ENCODE assay signal across 22 cellular contexts in genomic region chr3:193992062-193992461, GRCh38.
A peak's percentile ranks its signal among the peaks of the same experiment; 100 is the strongest.
DNase-seq lines count a peak whose midpoint lies in the region; TF ChIP-seq lines count a peak whose summit lies in the region.
"Had no signal": no experiment of that assay in that cellular context is flagged by ENCODE, and none has a peak within 500 bp of the region (broad histone marks: within the 10 kb centered on the region; RNA-seq: fewer than 3 reads in every experiment).

No MANE protein-coding gene starts in this region.

- no peaks in the 10 kb centered on the region for H3K27me3 ChIP-seq in Caco-2 (replicated peaks; ENCODE audit: control insufficient read depth, insufficient read depth, low read length)
- H3K27me3 ChIP-seq in esophagus muscularis mucosa = no peaks in the 10 kb centered on the region
- no peaks in the 10 kb centered on the region for H3K27me3 ChIP-seq in smooth muscle cell (ENCODE audit: low read depth)
- H3K27me3 ChIP-seq in adrenal gland = no peaks in the 10 kb centered on the region
- H3K27me3 ChIP-seq: BE2C, BLaER1 had no signal

- H3K4me1 Mint-ChIP-seq in Caco-2 (ENCODE audit: low read depth, unreplicated experiment) = peaks cover 14% of the 10 kb centered on the region
- H3K4me1 Mint-ChIP-seq: CD4-positive, alpha-beta memory T cell; CD4-positive, CD25-positive, alpha-beta regulatory T cell; CD8-positive, alpha-beta memory T cell had no signal

- WGBS in esophagus muscularis mucosa = 78% methylated on average over 6 of the region's 6 CpGs
- WGBS in smooth muscle cell (ENCODE audit: low lambda C conversion rate) = 63% methylated on average over 6 of the region's 6 CpGs
- WGBS in adrenal gland, 4 donors = 81 to 86% (median 84%) methylated on average over 3 to 6 of the region's 6 CpGs

- no peak overlapping the region for H3K4me3 Mint-ChIP-seq in Caco-2 (ENCODE audit: unreplicated experiment)
- H3K4me3 Mint-ChIP-seq: CD14-positive monocyte; CD4-positive, alpha-beta memory T cell; CD4-positive, CD25-positive, alpha-beta regulatory T cell; CD8-positive, alpha-beta memory T cell had no signal

- H3K27ac Mint-ChIP-seq in Caco-2 (ENCODE audit: unreplicated experiment) = peak overlapping the region; percentile 71
- H3K27ac Mint-ChIP-seq: CD4-positive, alpha-beta memory T cell; CD4-positive, CD25-positive, alpha-beta regulatory T cell; CD8-positive, alpha-beta memory T cell had no signal

- intact Hi-C loops in Caco-2 (cut with micrococcal nuclease; ENCODE audit: unreplicated experiment) (no loop called here), esophagus muscularis mucosa (cut with DNase I) (no loop called here), adrenal gland (cut with DNase I) (loop anchor here in 1 of 2 donors (10.0 kb wide), 1 partner anchor 333 kb away; no protein-coding TSS in a partner anchor)

- peak overlapping the region; percentile 53 for H2AFZ ChIP-seq in smooth muscle cell (ENCODE audit: low read depth)

- TF ChIP-seq CTCF in Caco-2 (IDR thresholded peaks at IDR 0.05; ENCODE audit: insufficient read depth in 1 of 2, low read depth in 1 of 2, low read length in 1 of 2, severe bottlenecking in 1 of 2, unreplicated experiment in 1 of 2) (no peak), esophagus muscularis mucosa (IDR thresholded peaks at IDR 0.05) (no peak), smooth muscle cell (IDR thresholded peaks at IDR 0.05; ENCODE audit: borderline replicate concordance, insufficient read depth, poor library complexity, severe bottlenecking) (no peak), adrenal gland (IDR thresholded peaks at IDR 0.05) (no peak)

- H3K9me3 ChIP-seq in Caco-2 (no peaks in the 10 kb centered on the region), esophagus muscularis mucosa (no peaks in the 10 kb centered on the region), smooth muscle cell (replicated peaks; ENCODE audit: low read depth) (no peaks in the 10 kb centered on the region), adrenal gland (replicated peaks in 1 of 3) (no peaks in the 10 kb centered on the region)
- H3K9me3 ChIP-seq: BE2C had no signal

- peak overlapping the region; percentile 45 for H3K4me2 ChIP-seq in smooth muscle cell
- H3K4me2 ChIP-seq: BLaER1 had no signal

- POLR2A ChIA-PET in Caco-2 (lab: Charles Lee) = no interaction called here

- H3K4me1 ChIP-seq in Caco-2 = no peaks in the 10 kb centered on the region
- H3K4me1 ChIP-seq in esophagus muscularis mucosa = peaks cover 4 to 11% (median 5%) of the 10 kb centered on the region in 4 donors
- H3K4me1 ChIP-seq in smooth muscle cell (ENCODE audit: low read depth) = peaks cover 24% of the 10 kb centered on the region
- H3K4me1 ChIP-seq in adrenal gland (replicated peaks in 1 of 2) = no peaks in the 10 kb centered on the region

- H3K27ac ChIP-seq in esophagus muscularis mucosa (replicated peaks in 1 of 4) (no peak overlapping the region), smooth muscle cell (ENCODE audit: low read depth) (peak overlapping the region; percentile 68), adrenal gland (no peak overlapping the region)
- H3K27ac ChIP-seq: BLaER1 had no signal

- H3K4me3 ChIP-seq in Caco-2 (ENCODE audit: low read depth, low read length) (no peak overlapping the region), esophagus muscularis mucosa (no peak overlapping the region), smooth muscle cell (no peak overlapping the region), adrenal gland (no peak overlapping the region)
- H3K4me3 ChIP-seq: BLaER1, GM12878 had no signal

- DNase-seq in Caco-2 (no peak), esophagus muscularis mucosa (ENCODE audit: extremely low spot score) (peak; percentile 72), smooth muscle cell (lab: John Stamatoyannopoulos, UW; ENCODE audit: unreplicated experiment) (no peak), COR-L47 (lab: John Stamatoyannopoulos, UW) (no peak), adrenal gland (no peak)
- DNase-seq: 8988T; ACHN; BE2C; C1 segment of cervical spinal cord; CD4-positive, alpha-beta memory T cell; CD4-positive, CD25-positive, alpha-beta regulatory T cell; CD8-positive, alpha-beta memory T cell; DMS 273 treated with DMSO at 0.1 percent for 48 hours; DMS153; DMS53; DMS79; DND-41; EL; GDM1 had no signal

- H3K79me2 ChIP-seq in smooth muscle cell (ENCODE audit: low read depth) = no peaks in the 10 kb centered on the region

- H3K9me3 Mint-ChIP-seq in Caco-2 (ENCODE audit: unreplicated experiment) = peaks cover 19% of the 10 kb centered on the region

- H3K27me3 Mint-ChIP-seq in Caco-2 (ENCODE audit: insufficient read depth, unreplicated experiment) = no peaks in the 10 kb centered on the region
- H3K27me3 Mint-ChIP-seq: CD4-positive, alpha-beta memory T cell had no signal

- peaks cover 7% of the 10 kb centered on the region for H3F3A ChIP-seq in smooth muscle cell (ENCODE audit: low read depth)

- peaks cover 4% of the 10 kb centered on the region for H3K36me3 Mint-ChIP-seq in Caco-2 (ENCODE audit: insufficient read depth, unreplicated experiment)
- H3K36me3 Mint-ChIP-seq: CD14-positive monocyte; CD4-positive, alpha-beta memory T cell; CD4-positive, CD25-positive, alpha-beta regulatory T cell; CD8-positive, alpha-beta memory T cell had no signal

- H3K36me3 ChIP-seq in Caco-2 (ENCODE audit: control insufficient read depth, insufficient read depth, low read length) (no peaks in the 10 kb centered on the region), esophagus muscularis mucosa (no peaks in the 10 kb centered on the region), smooth muscle cell (ENCODE audit: low read depth) (no peaks in the 10 kb centered on the region), adrenal gland (replicated peaks in 1 of 2) (no peaks in the 10 kb centered on the region)
- H3K36me3 ChIP-seq: BE2C, BLaER1 had no signal

- CTCF ChIA-PET in Caco-2 (lab: Charles Lee) = no interaction called here

- no peaks in the 10 kb centered on the region for H4K20me1 ChIP-seq in smooth muscle cell (ENCODE audit: low read depth)
- H4K20me1 ChIP-seq: BLaER1 had no signal

- no peak overlapping the region for H3K9ac ChIP-seq in smooth muscle cell (ENCODE audit: low read depth)
- H3K9ac ChIP-seq: BLaER1 had no signal

- TF ChIP-seq POLR2A in esophagus muscularis mucosa (IDR thresholded peaks at IDR 0.05; ENCODE audit: low read depth) (no peak), adrenal gland (IDR thresholded peaks at IDR 0.05) (no peak)

- no peak for TF ChIP-seq EP300 in esophagus muscularis mucosa (IDR thresholded peaks at IDR 0.05)

- BruUV-seq in Caco-2 (replicated peaks; lab: Mats Ljungman, UMichigan) = no TSS peak
